Comparison of ENCODE assay signal across 9 cellular contexts in the genomic region with DNA sequence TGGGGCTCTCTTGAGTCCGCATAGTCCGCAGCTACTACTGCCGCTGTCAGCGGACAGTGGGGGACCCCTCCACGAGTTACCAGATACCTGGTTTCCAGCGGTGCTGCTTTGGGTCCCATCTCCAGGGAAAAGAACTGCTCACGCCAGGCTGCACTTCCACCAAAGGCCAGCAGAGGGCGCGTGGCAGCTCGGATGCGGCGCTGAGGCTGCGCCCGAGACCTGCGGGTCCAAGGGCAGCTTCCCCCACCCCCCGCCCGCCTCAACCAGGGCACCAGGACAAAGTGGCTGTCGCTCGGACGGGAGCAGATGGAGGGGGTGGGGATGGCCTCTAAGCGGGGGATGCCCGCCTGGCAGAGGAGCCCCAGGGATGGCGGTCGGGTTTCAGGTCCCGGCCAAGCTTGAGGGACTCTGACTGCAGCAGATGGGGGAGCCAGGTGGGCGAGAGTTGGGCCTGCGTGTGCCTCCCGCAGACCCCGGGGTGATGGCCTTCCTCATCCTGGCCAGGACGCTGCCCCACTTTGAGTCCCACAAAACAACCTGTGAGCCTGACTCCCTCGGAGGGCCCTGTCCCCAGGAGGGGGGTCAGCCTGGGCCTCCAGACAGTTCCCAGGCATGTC. TPM values are rescaled to one million over a fixed set of nuclear protein-coding genes. Genes with fewer than 3 reads are reported as not detected.
A peak's percentile ranks its signal among the peaks of the same experiment; 100 is the strongest.
DNase-seq lines count a peak whose midpoint lies in the region; ATAC-seq and TF ChIP-seq lines count a peak whose summit lies in the region.
"Had no signal": no experiment of that assay in that cellular context is flagged by ENCODE, and none has a peak within 500 bp of the region (broad histone marks: within the 10 kb centered on the region; RNA-seq: fewer than 3 reads in every experiment).

No MANE protein-coding gene starts in this region.

- H3K4me2 ChIP-seq in OCI-LY1 (ENCODE audit: low read length), result no peak overlapping the region

- no peaks in the 10 kb centered on the region for H3F3A ChIP-seq in OCI-LY1 (ENCODE audit: insufficient read depth, low read length)

- peak; percentile 9 for DNase-seq in CD1c-positive myeloid dendritic cell (ENCODE audit: extremely low spot score)
- DNase-seq in ascending aorta (ENCODE audit: low spot score in 2 of 2), result no peak
- no peak for DNase-seq in mesothelial cell of epicardium (ENCODE audit: low spot score in 2 of 2, unreplicated experiment in 2 of 2)
- no peak for DNase-seq in T-helper 2 cell treated with Interferon-gamma antibody and Interleukin-4, amounts not matched to agents 5 μg/mL and 100 μg/mL, for 36 hours (ENCODE audit: low spot score)
- no peak for DNase-seq in globus pallidus (ENCODE audit: low spot score)

- H3K36me3 ChIP-seq in OCI-LY1 (ENCODE audit: insufficient read depth, low read length), result no peaks in the 10 kb centered on the region
- no peaks in the 10 kb centered on the region for H3K36me3 ChIP-seq in ascending aorta

- H3K27ac Mint-ChIP-seq in mesothelial cell of epicardium, result no peak overlapping the region
- H3K27ac Mint-ChIP-seq in T-helper 2 cell treated with Interferon-gamma antibody and Interleukin-4, amounts not matched to agents 5 μg/mL and 100 μg/mL, for 36 hours, result no peak overlapping the region
- H3K27ac Mint-ChIP-seq: activated naive CD8-positive, alpha-beta T cell had no signal

- H3K4me3 Mint-ChIP-seq in mesothelial cell of epicardium, result no peak overlapping the region
- H3K4me3 Mint-ChIP-seq in T-helper 2 cell treated with Interferon-gamma antibody and Interleukin-4, amounts not matched to agents 5 μg/mL and 100 μg/mL, for 36 hours, result no peak overlapping the region
- H3K4me3 Mint-ChIP-seq: activated naive CD8-positive, alpha-beta T cell had no signal

- H3K27me3 ChIP-seq in OCI-LY1 (ENCODE audit: insufficient read depth, low read length), result no peaks in the 10 kb centered on the region
- peaks cover 10% of the 10 kb centered on the region for H3K27me3 ChIP-seq in ascending aorta

- H3K9me3 Mint-ChIP-seq in mesothelial cell of epicardium, result peaks cover 51% of the 10 kb centered on the region
- peaks cover 44% of the 10 kb centered on the region for H3K9me3 Mint-ChIP-seq in T-helper 2 cell treated with Interferon-gamma antibody and Interleukin-4, amounts not matched to agents 5 μg/mL and 100 μg/mL, for 36 hours

- H3K4me1 Mint-ChIP-seq in mesothelial cell of epicardium, result no peaks in the 10 kb centered on the region
- H3K4me1 Mint-ChIP-seq in T-helper 2 cell treated with Interferon-gamma antibody and Interleukin-4, amounts not matched to agents 5 μg/mL and 100 μg/mL, for 36 hours (ENCODE audit: low read depth), result no peaks in the 10 kb centered on the region

- H2AFZ ChIP-seq in OCI-LY1 (ENCODE audit: low read length), result no peak overlapping the region

- ATAC-seq in GM19397 (IDR thresholded peaks at IDR 0.05; ENCODE audit: unreplicated experiment) (no peak), GM19395 (IDR thresholded peaks at IDR 0.05; ENCODE audit: unreplicated experiment) (no peak)

- no peaks in the 10 kb centered on the region for H3K9me2 ChIP-seq in OCI-LY1 (ENCODE audit: low read depth, low read length)

- H3K9ac ChIP-seq in OCI-LY1 (ENCODE audit: low read length), result no peak overlapping the region

- no peaks in the 10 kb centered on the region for H3K9me3 ChIP-seq in OCI-LY1 (ENCODE audit: low read length)
- H3K9me3 ChIP-seq in ascending aorta, result peaks cover 4 to 10% of the 10 kb centered on the region in 2 donors

- H3K4me1 ChIP-seq in OCI-LY1 (ENCODE audit: insufficient read depth, low read length, severe bottlenecking), result no peaks in the 10 kb centered on the region
- no peaks in the 10 kb centered on the region for H3K4me1 ChIP-seq in ascending aorta

- H3K27ac ChIP-seq in OCI-LY1 (ENCODE audit: low read depth, low read length, poor library complexity, severe bottlenecking) (no peak overlapping the region), ascending aorta (no peak overlapping the region)

- no peaks in the 10 kb centered on the region for H3K79me2 ChIP-seq in OCI-LY1 (ENCODE audit: insufficient read depth, low read length)

- no peak overlapping the region for H3K4me3 ChIP-seq in OCI-LY1 (ENCODE audit: low read depth, low read length, poor library complexity, severe bottlenecking)
- no peak overlapping the region for H3K4me3 ChIP-seq in ascending aorta

- H3K27me3 Mint-ChIP-seq in mesothelial cell of epicardium (ENCODE audit: low read depth), result no peaks in the 10 kb centered on the region
- no peaks in the 10 kb centered on the region for H3K27me3 Mint-ChIP-seq in T-helper 2 cell treated with Interferon-gamma antibody and Interleukin-4, amounts not matched to agents 5 μg/mL and 100 μg/mL, for 36 hours (ENCODE audit: low read depth)

- intact Hi-C loops in ascending aorta (cut with DNase I), result loop anchor here (5.0 kb wide), 1 partner anchor 434 kb away; no protein-coding TSS in a partner anchor

- peaks cover 1% of the 10 kb centered on the region for H3K36me3 Mint-ChIP-seq in mesothelial cell of epicardium
- no peaks in the 10 kb centered on the region for H3K36me3 Mint-ChIP-seq in T-helper 2 cell treated with Interferon-gamma antibody and Interleukin-4, amounts not matched to agents 5 μg/mL and 100 μg/mL, for 36 hours (ENCODE audit: low read depth)

- peak; percentile 90 for TF ChIP-seq CTCF in OCI-LY1 (IDR thresholded peaks at IDR 0.05; ENCODE audit: low read length)
- peak; percentile 56 to 76 (median 58) for TF ChIP-seq CTCF in ascending aorta (IDR thresholded peaks at IDR 0.05)
- peak; percentile 39 for TF ChIP-seq CTCF in mesothelial cell of epicardium (IDR thresholded peaks at IDR 0.05; ENCODE audit: unreplicated experiment)

- H4K20me1 ChIP-seq in OCI-LY1 (ENCODE audit: insufficient read depth, low read length), result no peaks in the 10 kb centered on the region

RNA-seq across cellular contexts. Expression of gene ZNF735, which starts 23.8 kb away (rescaled TPM):
- total RNA-seq in ascending aorta, result not detected
- not detected in 3 replicates for total RNA-seq in mesothelial cell of epicardium

RNA-seq across cellular contexts. Expression of gene ZNF679, which starts 45.0 kb away (rescaled TPM):
- total RNA-seq in ascending aorta (not detected), mesothelial cell of epicardium (not detected in 3 replicates)

Comparison
In these comparisons a context has a peak if more than half of its experiments do, and no peak if none do; other contexts are left out.
1. CTCF ChIP-seq: peak in every context shown above with its lines; median percentile 90 in OCI-LY1; 58 in ascending aorta; 39 in mesothelial cell of epicardium.